Comparison of ENCODE assay signal across 13 cellular contexts in genomic region chr15:75835990-75836952, GRCh38. TPM values are rescaled to one million over a fixed set of nuclear protein-coding genes. Genes with fewer than 3 reads are reported as not detected.
DNase-seq lines count a peak whose midpoint lies in the region; ATAC-seq and TF ChIP-seq lines count a peak whose summit lies in the region.
"Had no signal": no experiment of that assay in that cellular context is flagged by ENCODE, and none has a peak within 500 bp of the region (broad histone marks: within the 10 kb centered on the region; RNA-seq: fewer than 3 reads in every experiment).

No MANE protein-coding gene starts in this region.

- H4K5ac ChIP-seq in IMR-90 (ENCODE audit: low read depth, low read length): no peak overlapping the region

- ATAC-seq in GM21390 (IDR thresholded peaks at IDR 0.05; ENCODE audit: unreplicated experiment) (peak; percentile 7), IMR-90 (ENCODE audit: low read depth) (peak; percentile 9; the same call in 1 of the 2 replicates), HG03159 (IDR thresholded peaks at IDR 0.05; ENCODE audit: unreplicated experiment) (no peak)

- H3K36me3 ChIP-seq in IMR-90 (ENCODE audit: control insufficient read depth, insufficient read depth, low read length): no peaks in the 10 kb centered on the region
- H3K36me3 ChIP-seq in muscle layer of duodenum (ENCODE audit: control insufficient read depth in 1 of 2, insufficient read depth in 2 of 2, low read length in 2 of 2): no peaks in the 10 kb centered on the region
- H3K36me3 ChIP-seq: SJSA1 had no signal

- no peak overlapping the region for H2AFZ ChIP-seq in IMR-90 (replicated peaks; ENCODE audit: low read length, poor library complexity)

- intact Hi-C loops in IMR-90 (cut with micrococcal nuclease): no loop called here

- in situ Hi-C loops in IMR-90 (cut with MboI; ENCODE audit: low sequenced_read_pairs): no loop called here

- no CpG with 5 or more reads among the region's 2 CpGs for WGBS in IMR-90 (ENCODE audit: extremely low coverage in 2 of 2, insufficient read length in 1 of 2), 2 experiments

- no peak overlapping the region for H3K4me2 ChIP-seq in IMR-90 (ENCODE audit: low read depth, low read length)

- H2BK20ac ChIP-seq in IMR-90 (ENCODE audit: low read depth, low read length): no peak overlapping the region

- TF ChIP-seq RAD21 in IMR-90 (IDR thresholded peaks at IDR 0.05; ENCODE audit: low read length): no peak

- no peak overlapping the region for H2AK9ac ChIP-seq in IMR-90 (replicated peaks; ENCODE audit: low read depth, low read length, poor library complexity)

- H4K8ac ChIP-seq in IMR-90 (ENCODE audit: low read depth in 2 of 2, low read length in 2 of 2): no peak overlapping the region

- no TSS peak for BruUV-seq in IMR-90 (replicated peaks; lab: Mats Ljungman, UMichigan)

- H3K23ac ChIP-seq in IMR-90 (ENCODE audit: low read depth, low read length): no peak overlapping the region

- CTCF ChIA-PET in IMR-90 (lab: Yijun Ruan, JAX): interaction anchor here (1.1 kb wide), 1 partner anchor 11 kb away, joined by 4 read pairs; no protein-coding TSS in a partner anchor

- H4K20me1 ChIP-seq in IMR-90 (ENCODE audit: insufficient read depth, low read length): no peaks in the 10 kb centered on the region

- no peak overlapping the region for H3K9ac ChIP-seq in IMR-90 (ENCODE audit: low read depth, low read length)

- H2BK5ac ChIP-seq in IMR-90 (ENCODE audit: low read depth, low read length, poor library complexity, severe bottlenecking): peak overlapping the region; percentile 42

- H3K18ac ChIP-seq in IMR-90 (ENCODE audit: low read depth, low read length): no peak overlapping the region

- no peak overlapping the region for H2BK120ac ChIP-seq in IMR-90 (ENCODE audit: low read depth, low read length)

- H3K4me3 ChIP-seq in IMR-90 (ENCODE audit: insufficient read depth, low read depth, low read length): no peak overlapping the region
- H3K4me3 ChIP-seq in muscle layer of duodenum (ENCODE audit: low read depth in 1 of 2, low read length in 2 of 2): no peak overlapping the region
- H3K4me3 ChIP-seq: SJSA1, testis had no signal

- H3K9me3 ChIP-seq in IMR-90 (ENCODE audit: control insufficient read depth, insufficient read depth, low read length): no peaks in the 10 kb centered on the region
- H3K9me3 ChIP-seq in muscle layer of duodenum (ENCODE audit: control insufficient read depth in 1 of 2, low read length in 2 of 2): no peaks in the 10 kb centered on the region
- H3K9me3 ChIP-seq: SJSA1, testis had no signal

- H3K27me3 ChIP-seq in IMR-90 (ENCODE audit: control insufficient read depth, insufficient read depth, low read length) (0 out of 2 replicates have a peak, but pooled peaks cover 2% of the 10 kb centered on the region), muscle layer of duodenum (ENCODE audit: low read depth, low read length) (no peaks in the 10 kb centered on the region)
- H3K27me3 ChIP-seq: testis had no signal

- peak overlapping the region; percentile 75; the same call in 1 of the 2 replicates for H3K14ac ChIP-seq in IMR-90 (replicated peaks; ENCODE audit: low read depth, low read length)

- H3K4me1 ChIP-seq in IMR-90 (ENCODE audit: control insufficient read depth, insufficient read depth, low read length) (no peaks in the 10 kb centered on the region), muscle layer of duodenum (ENCODE audit: control insufficient read depth in 1 of 2, insufficient read depth in 2 of 2, low read length in 2 of 2) (no peaks in the 10 kb centered on the region)

- H4K91ac ChIP-seq in IMR-90 (ENCODE audit: insufficient read depth, low read depth, low read length): no peak overlapping the region

- 0 out of 3 replicates have a peak overlapping the region, but pooled peaks have one; percentile 51 for H2BK15ac ChIP-seq in IMR-90 (ENCODE audit: low read depth, low read length)

- no peak for TF ChIP-seq CTCF in IMR-90 (conservative IDR thresholded peaks at IDR 0.05; ENCODE audit: low read depth, low read length)

- H3K4ac ChIP-seq in IMR-90 (ENCODE audit: low read depth, low read length): no peak overlapping the region

- peak overlapping the region; percentile 89 for H2AK5ac ChIP-seq in IMR-90 (ENCODE audit: low read depth, low read length)

- DNase-seq in IMR-90: no peak
- peak; percentile 65 for DNase-seq in SKM-1 treated with dmso at 0.1 percent for 144 hours (lab: John Stamatoyannopoulos, UW; ENCODE audit: unreplicated experiment)
- no peak for DNase-seq in effector CD4-positive, alpha-beta T cell
- DNase-seq in NCI-H1436 (lab: John Stamatoyannopoulos, UW): no peak
- DNase-seq in hepatic stellate cell (ENCODE audit: low spot score): no peak
- DNase-seq: H9, NCI-H1417, NCI-H524, testis had no signal

- no peak overlapping the region for H3K56ac ChIP-seq in IMR-90 (ENCODE audit: extremely low read depth, insufficient read depth, low read length)

- POLR2A ChIA-PET in IMR-90 (lab: Charles Lee; ENCODE audit: unreplicated experiment): no interaction called here

- H3K9me1 ChIP-seq in IMR-90 (ENCODE audit: insufficient read depth, low read length): 0 out of 2 replicates have a peak, but pooled peaks cover 2% of the 10 kb centered on the region

- H3K79me1 ChIP-seq in IMR-90 (ENCODE audit: low read depth in 1 of 2, low read length in 2 of 2): no peaks in the 10 kb centered on the region

- TF ChIP-seq POLR2A in IMR-90 (IDR thresholded peaks at IDR 0.05; ENCODE audit: low read depth, low read length): no peak

- H3K27ac ChIP-seq in IMR-90 (ENCODE audit: insufficient read depth, low read length) (no peak overlapping the region), muscle layer of duodenum (ENCODE audit: low read length) (peak overlapping the region; percentile 28)
- H3K27ac ChIP-seq: SJSA1, testis had no signal

- dilution Hi-C loops in IMR-90 (cut with HindIII; ENCODE audit: low sequenced_read_pairs, unreplicated experiment): no loop called here

TF ChIP-seq in IMR-90, 13 proteins besides CTCF, POLR2A, EP300 and RAD21:
- TF ChIP-seq MXI1 (IDR thresholded peaks at IDR 0.05; ENCODE audit: borderline replicate concordance, low read depth, low read length): no peak
- TF ChIP-seq MAZ (IDR thresholded peaks at IDR 0.05; ENCODE audit: borderline replicate concordance, low read depth, low read length): no peak
- TF ChIP-seq CEBPB (IDR thresholded peaks at IDR 0.05; ENCODE audit: low read depth, low read length): no peak
- TF ChIP-seq CHD1 (IDR thresholded peaks at IDR 0.05; ENCODE audit: low read depth, low read length): no peak
- TF ChIP-seq MAFK (IDR thresholded peaks at IDR 0.05; ENCODE audit: low read depth, low read length): no peak
- TF ChIP-seq NFE2L2 (IDR thresholded peaks at IDR 0.05; ENCODE audit: low read depth, low read length): no peak
- no peak for TF ChIP-seq USF2 (IDR thresholded peaks at IDR 0.05; ENCODE audit: low read depth, low read length)
- no peak for TF ChIP-seq SMC3 (IDR thresholded peaks at IDR 0.05; ENCODE audit: low read depth, low read length)
- TF ChIP-seq RFX5 (IDR thresholded peaks at IDR 0.05; ENCODE audit: low read depth, low read length): no peak
TF ChIP-seq in IMR-90: peak in this region for 0.

RNA-seq across cellular contexts. Expression of gene UBE2Q2, which starts 7.0 kb away (rescaled TPM):
- total RNA-seq in IMR-90 (2012; rRNA removed): 28.9 and 44.2 TPM in 2 replicates
- polyA plus RNA-seq in IMR-90 (2012; rRNA removed): 14.0 and 18.0 TPM in 2 replicates
- polyA plus RNA-seq in IMR-90 (2012; cell fraction: cytosol; rRNA removed): 3.6 and 7.7 TPM in 2 replicates
- 6.6 and 18.5 TPM in 2 replicates for polyA plus RNA-seq in IMR-90 (2012; cell fraction: nucleus; rRNA removed; ENCODE audit: low replicate concordance)
